In the genomic region with DNA sequence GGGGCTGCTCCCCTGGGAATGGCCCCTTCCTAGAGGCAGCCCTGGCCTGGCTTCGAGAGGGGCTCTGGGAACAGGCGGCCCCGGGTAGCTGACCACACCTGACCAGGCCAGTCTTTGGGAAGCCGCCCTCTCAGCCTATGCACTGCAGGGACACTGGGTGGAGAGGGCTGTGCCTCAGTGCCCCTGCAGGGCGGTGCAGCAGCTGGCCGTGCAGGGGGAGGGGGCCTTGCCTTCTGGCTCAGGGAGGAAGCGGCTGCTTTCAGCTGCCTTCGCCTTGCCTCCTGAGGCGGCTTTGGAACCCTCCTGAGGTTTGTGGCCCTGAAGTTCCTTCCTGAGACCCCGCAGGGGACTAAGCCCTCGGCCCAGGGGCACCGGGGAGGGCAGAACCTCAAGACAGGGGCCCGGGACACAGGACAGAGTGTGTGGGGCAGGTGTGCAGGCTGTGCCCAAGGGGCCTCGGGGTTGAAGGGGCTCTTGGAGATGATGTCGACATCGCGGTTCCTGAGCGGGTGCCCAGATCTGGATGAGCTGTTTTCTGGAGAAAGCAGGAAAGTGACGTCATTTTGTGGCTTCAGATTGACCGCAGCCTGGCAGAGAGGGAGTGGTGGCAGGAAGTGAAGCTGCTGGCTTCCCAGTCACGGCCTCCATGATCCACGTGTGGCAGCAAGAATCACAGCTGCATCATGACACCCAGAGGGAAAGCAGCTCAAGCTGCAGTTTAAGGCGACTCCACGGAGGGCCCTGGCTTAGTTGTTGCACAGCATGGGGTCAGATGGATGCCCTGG, we compare ENCODE assay signal across 8 cellular contexts. TPM values are rescaled to one million over a fixed set of nuclear protein-coding genes. Genes with fewer than 3 reads are reported as not detected.
DNase-seq lines count a peak whose midpoint lies in the region; ATAC-seq and TF ChIP-seq lines count a peak whose summit lies in the region.

No MANE protein-coding gene starts in this region.

- H3K4me3 ChIP-seq in BLaER1 (peak overlapping the region; percentile 60), NB4 (ENCODE audit: low read depth, low read length) (no peak overlapping the region), neural progenitor cell (no peak overlapping the region)

- ATAC-seq in activated CD8-positive, alpha-beta T cell treated with anti-CD3 and anti-CD28 coated beads, Interleukin-2, amount 10 ng/mL, durations not matched to agents 7 days and 5 days, result peak; percentile 39
- ATAC-seq in GM18502 (IDR thresholded peaks at IDR 0.05; ENCODE audit: poor library complexity, unreplicated experiment), result no peak

- H2AFZ ChIP-seq in neural progenitor cell (replicated peaks), result no peak overlapping the region

- DNase-seq in NB4 (ENCODE audit: low read depth), result peak; percentile 100
- peak; percentile 89 for DNase-seq in activated CD8-positive, alpha-beta T cell treated with anti-CD3 and anti-CD28 coated beads, Interleukin-2, amount 10 ng/mL, durations not matched to agents 7 days and 5 days
- DNase-seq in endothelial cell (ENCODE audit: low spot score), result no peak
- no peak for DNase-seq in neural progenitor cell (ENCODE audit: low spot score)
- DNase-seq in NCI-H748 (lab: John Stamatoyannopoulos, UW; ENCODE audit: unreplicated experiment), result no peak

- peak; percentile 11 for TF ChIP-seq POLR2A in NB4 (IDR thresholded peaks at IDR 0.05; ENCODE audit: extremely low read depth, insufficient read length)

- peaks cover 8% of the 10 kb centered on the region for H3F3A ChIP-seq in neural progenitor cell (ENCODE audit: low read depth)

- H3K27ac Mint-ChIP-seq in activated CD8-positive, alpha-beta T cell treated with anti-CD3 and anti-CD28 coated beads, Interleukin-2, amount 10 ng/mL, durations not matched to agents 7 days and 5 days, result peak overlapping the region; percentile 95
- H3K27ac Mint-ChIP-seq in endothelial cell (ENCODE audit: unreplicated experiment), result no peak overlapping the region
- no peak overlapping the region for H3K27ac Mint-ChIP-seq in neural progenitor cell
- H3K27ac Mint-ChIP-seq in stimulated activated naive CD8-positive, alpha-beta T cell treated with anti-CD3 and anti-CD28 coated beads, Interleukin-15, Interleukin-2, amounts not matched to agents 100 ng/mL and 50 ng/mL, for 24 hours, result peak overlapping the region; percentile 98

- H3K9ac ChIP-seq in BLaER1 (peak overlapping the region; percentile 82), neural progenitor cell (no peak overlapping the region)

- CTCF ChIA-PET in activated CD8-positive, alpha-beta T cell treated with anti-CD3 and anti-CD28 coated beads, Interleukin-2, amount 10 ng/mL, durations not matched to agents 7 days and 5 days (lab: Charles Lee), result interaction anchor here (0.7 to 4.1 kb wide), 8 partner anchors 16 to 262 kb away, joined by 3 to 14 read pairs (median 6); no protein-coding TSS in a partner anchor

- POLR2A ChIA-PET in activated CD8-positive, alpha-beta T cell treated with anti-CD3 and anti-CD28 coated beads, Interleukin-2, amount 10 ng/mL, durations not matched to agents 7 days and 5 days (lab: Charles Lee), result interaction anchor here (0.7 to 1.5 kb wide), 5 partner anchors 16 to 19 kb away, joined by 3 to 7 read pairs (median 4); no protein-coding TSS in a partner anchor

- peaks cover 90% of the 10 kb centered on the region for H3K4me1 ChIP-seq in BLaER1
- peaks cover 20% of the 10 kb centered on the region for H3K4me1 ChIP-seq in neural progenitor cell

- H3K4me1 Mint-ChIP-seq in activated CD8-positive, alpha-beta T cell treated with anti-CD3 and anti-CD28 coated beads, Interleukin-2, amount 10 ng/mL, durations not matched to agents 7 days and 5 days (ENCODE audit: low read depth), result peaks cover 69% of the 10 kb centered on the region
- H3K4me1 Mint-ChIP-seq in endothelial cell (ENCODE audit: unreplicated experiment) (no peaks in the 10 kb centered on the region), neural progenitor cell (peaks cover 39% of the 10 kb centered on the region)
- peaks cover 62% of the 10 kb centered on the region for H3K4me1 Mint-ChIP-seq in stimulated activated naive CD8-positive, alpha-beta T cell treated with anti-CD3 and anti-CD28 coated beads, Interleukin-15, Interleukin-2, amounts not matched to agents 100 ng/mL and 50 ng/mL, for 24 hours (ENCODE audit: low read depth)

- no peaks in the 10 kb centered on the region for H3K36me3 ChIP-seq in BLaER1
- H3K36me3 ChIP-seq in neural progenitor cell, result no peaks in the 10 kb centered on the region

- H3K27me3 ChIP-seq in BLaER1, result peaks cover 14% of the 10 kb centered on the region
- peaks cover 24% of the 10 kb centered on the region for H3K27me3 ChIP-seq in neural progenitor cell

- no peaks in the 10 kb centered on the region for H3K9me3 Mint-ChIP-seq in activated CD8-positive, alpha-beta T cell treated with anti-CD3 and anti-CD28 coated beads, Interleukin-2, amount 10 ng/mL, durations not matched to agents 7 days and 5 days (ENCODE audit: insufficient read depth)
- H3K9me3 Mint-ChIP-seq in endothelial cell (ENCODE audit: unreplicated experiment) (no peaks in the 10 kb centered on the region), neural progenitor cell (no peaks in the 10 kb centered on the region)
- H3K9me3 Mint-ChIP-seq in stimulated activated naive CD8-positive, alpha-beta T cell treated with anti-CD3 and anti-CD28 coated beads, Interleukin-15, Interleukin-2, amounts not matched to agents 100 ng/mL and 50 ng/mL, for 24 hours, result no peaks in the 10 kb centered on the region

- TF ChIP-seq CTCF in NB4 (IDR thresholded peaks at IDR 0.05; ENCODE audit: low read depth, low read length) (no peak), endothelial cell (IDR thresholded peaks at IDR 0.05; ENCODE audit: unreplicated experiment) (no peak), neural progenitor cell (IDR thresholded peaks at IDR 0.05) (no peak)

- H4K20me1 ChIP-seq in BLaER1, result peaks cover 31% of the 10 kb centered on the region
- no peaks in the 10 kb centered on the region for H4K20me1 ChIP-seq in neural progenitor cell (ENCODE audit: low read depth)

- H3K36me3 Mint-ChIP-seq in activated CD8-positive, alpha-beta T cell treated with anti-CD3 and anti-CD28 coated beads, Interleukin-2, amount 10 ng/mL, durations not matched to agents 7 days and 5 days (ENCODE audit: low read depth), result peaks cover 10% of the 10 kb centered on the region
- no peaks in the 10 kb centered on the region for H3K36me3 Mint-ChIP-seq in endothelial cell (ENCODE audit: low read depth, unreplicated experiment)
- H3K36me3 Mint-ChIP-seq in neural progenitor cell, result no peaks in the 10 kb centered on the region
- peaks cover 4% of the 10 kb centered on the region for H3K36me3 Mint-ChIP-seq in stimulated activated naive CD8-positive, alpha-beta T cell treated with anti-CD3 and anti-CD28 coated beads, Interleukin-15, Interleukin-2, amounts not matched to agents 100 ng/mL and 50 ng/mL, for 24 hours (ENCODE audit: low read depth)

- no peaks in the 10 kb centered on the region for H3K79me2 ChIP-seq in neural progenitor cell (ENCODE audit: low read depth)

- H3K9me3 ChIP-seq in BLaER1 (no peaks in the 10 kb centered on the region), neural progenitor cell (ENCODE audit: low read depth) (no peaks in the 10 kb centered on the region)

- H3K4me3 Mint-ChIP-seq in activated CD8-positive, alpha-beta T cell treated with anti-CD3 and anti-CD28 coated beads, Interleukin-2, amount 10 ng/mL, durations not matched to agents 7 days and 5 days, result peak overlapping the region; percentile 60
- H3K4me3 Mint-ChIP-seq in endothelial cell (ENCODE audit: unreplicated experiment) (peak overlapping the region; percentile 54), neural progenitor cell (peak overlapping the region; percentile 38)
- peak overlapping the region; percentile 77 for H3K4me3 Mint-ChIP-seq in stimulated activated naive CD8-positive, alpha-beta T cell treated with anti-CD3 and anti-CD28 coated beads, Interleukin-15, Interleukin-2, amounts not matched to agents 100 ng/mL and 50 ng/mL, for 24 hours

- H3K27ac ChIP-seq in BLaER1 (peak overlapping the region; percentile 98), neural progenitor cell (no peak overlapping the region)

- peak overlapping the region; percentile 98 for H3K4me2 ChIP-seq in BLaER1
- no peak overlapping the region for H3K4me2 ChIP-seq in neural progenitor cell

- H3K27me3 Mint-ChIP-seq in activated CD8-positive, alpha-beta T cell treated with anti-CD3 and anti-CD28 coated beads, Interleukin-2, amount 10 ng/mL, durations not matched to agents 7 days and 5 days (ENCODE audit: low read depth), result peaks cover 2% of the 10 kb centered on the region
- H3K27me3 Mint-ChIP-seq in endothelial cell (ENCODE audit: unreplicated experiment) (peaks cover 15% of the 10 kb centered on the region), neural progenitor cell (ENCODE audit: insufficient read depth, low read depth) (peaks cover 13% of the 10 kb centered on the region)
- peaks cover 4% of the 10 kb centered on the region for H3K27me3 Mint-ChIP-seq in stimulated activated naive CD8-positive, alpha-beta T cell treated with anti-CD3 and anti-CD28 coated beads, Interleukin-15, Interleukin-2, amounts not matched to agents 100 ng/mL and 50 ng/mL, for 24 hours

RNA-seq across cellular contexts. Expression of a gene that starts 17.7 kb away (rescaled TPM):
- 10 to 100 TPM; 69.9 to 75.5 TPM for total RNA-seq in activated CD8-positive, alpha-beta T cell treated with anti-CD3 and anti-CD28 coated beads, Interleukin-2, amount 10 ng/mL, durations not matched to agents 7 days and 5 days
- total RNA-seq in endothelial cell (ENCODE audit: unreplicated experiment) (1.5 TPM), neural progenitor cell (ENCODE audit: low replicate concordance) (3.2 and 3.3 TPM in 2 replicates)

RNA-seq across cellular contexts. Expression of a gene that starts 21.4 kb away (rescaled TPM):
- not detected for total RNA-seq in activated CD8-positive, alpha-beta T cell treated with anti-CD3 and anti-CD28 coated beads, Interleukin-2, amount 10 ng/mL, durations not matched to agents 7 days and 5 days
- total RNA-seq in endothelial cell (ENCODE audit: unreplicated experiment), result 0.23 TPM
- 1.0 TPM in 1 of 2 replicates, not detected in the other for total RNA-seq in neural progenitor cell (ENCODE audit: low replicate concordance)

RNA-seq across cellular contexts. Expression of a gene that starts 29.0 kb away (rescaled TPM):
- not detected for total RNA-seq in activated CD8-positive, alpha-beta T cell treated with anti-CD3 and anti-CD28 coated beads, Interleukin-2, amount 10 ng/mL, durations not matched to agents 7 days and 5 days
- total RNA-seq in endothelial cell (ENCODE audit: unreplicated experiment), result 0.38 TPM
- not detected in 2 replicates for total RNA-seq in neural progenitor cell (ENCODE audit: low replicate concordance)

RNA-seq across cellular contexts. Expression of a gene that starts 49.7 kb away (rescaled TPM):
- total RNA-seq in activated CD8-positive, alpha-beta T cell treated with anti-CD3 and anti-CD28 coated beads, Interleukin-2, amount 10 ng/mL, durations not matched to agents 7 days and 5 days, result 10 to 100 TPM; 53.5 to 59.0 TPM
- total RNA-seq in endothelial cell (ENCODE audit: unreplicated experiment), result 50.7 TPM
- 54.8 and 55.4 TPM in 2 replicates for total RNA-seq in neural progenitor cell (ENCODE audit: low replicate concordance)

RNA-seq across cellular contexts. Expression of a gene that starts 49.7 kb away (rescaled TPM):
- total RNA-seq in activated CD8-positive, alpha-beta T cell treated with anti-CD3 and anti-CD28 coated beads, Interleukin-2, amount 10 ng/mL, durations not matched to agents 7 days and 5 days, result 10 to 100 TPM; 61.4 to 62.6 TPM
- total RNA-seq in endothelial cell (ENCODE audit: unreplicated experiment), result 18.6 TPM
- 34.4 and 44.4 TPM in 2 replicates for total RNA-seq in neural progenitor cell (ENCODE audit: low replicate concordance)

Comparison
In these comparisons a context has a peak if more than half of its experiments do, and no peak if none do; other contexts are left out.
1. DNase-seq: peak in NB4 (single experiment) and activated CD8-positive, alpha-beta T cell treated with anti-CD3 and anti-CD28 coated beads, Interleukin-2, amount 10 ng/mL, durations not matched to agents 7 days and 5 days (single experiment); none in endothelial cell (single experiment), neural progenitor cell (single experiment) and NCI-H748 (single experiment).
2. H3K27ac Mint-ChIP-seq: peak in activated CD8-positive, alpha-beta T cell treated with anti-CD3 and anti-CD28 coated beads, Interleukin-2, amount 10 ng/mL, durations not matched to agents 7 days and 5 days (single experiment) and stimulated activated naive CD8-positive, alpha-beta T cell treated with anti-CD3 and anti-CD28 coated beads, Interleukin-15, Interleukin-2, amounts not matched to agents 100 ng/mL and 50 ng/mL, for 24 hours (single experiment); none in endothelial cell (single experiment) and neural progenitor cell (single experiment).
3. RNA of a gene that starts 17.7 kb away (total RNA-seq): 69.9 to 75.5 TPM in activated CD8-positive, alpha-beta T cell treated with anti-CD3 and anti-CD28 coated beads, Interleukin-2, amount 10 ng/mL, durations not matched to agents 7 days and 5 days; 3.2 to 3.3 TPM in neural progenitor cell and 1.5 TPM in endothelial cell (single experiment); every median in the first group is over 10 times any median in the second.
4. Peak in every context shown above with its lines, with median percentiles within 50 percentile points of each other: H3K4me3 Mint-ChIP-seq.